ENCODE assay signal across 8 cellular contexts in the genomic region with DNA sequence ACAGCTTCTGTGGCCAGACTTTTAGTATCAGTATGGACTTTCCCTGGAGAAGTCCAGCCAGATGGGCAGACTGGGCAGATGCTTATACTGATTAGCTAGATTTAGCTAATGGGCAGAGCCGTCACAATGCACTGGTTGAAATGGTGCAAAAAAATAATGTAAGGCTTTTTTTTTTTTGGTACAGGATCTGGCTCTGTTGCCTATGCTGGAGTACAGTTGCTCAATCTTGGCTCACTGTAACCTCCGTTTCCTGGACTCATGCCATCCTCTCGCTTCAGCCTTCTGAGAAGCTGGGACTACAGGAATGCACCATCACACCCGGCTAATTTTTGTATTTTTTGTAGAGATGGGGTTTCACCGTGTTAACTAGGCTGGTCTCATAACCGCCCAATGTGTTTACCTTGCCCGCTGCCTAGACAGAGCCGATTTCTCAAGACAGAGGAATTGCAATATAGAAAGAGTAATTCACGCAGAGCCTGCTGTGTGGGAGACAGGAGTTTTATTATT. TPM values are rescaled to one million over a fixed set of nuclear protein-coding genes. Genes with fewer than 3 reads are reported as not detected.
DNase-seq lines count a peak whose midpoint lies in the region; ATAC-seq, FAIRE-seq and TF ChIP-seq lines count a peak whose summit lies in the region.

No MANE protein-coding gene starts in this region.

- H3K9ac ChIP-seq in endothelial cell of umbilical vein (replicated peaks; ENCODE audit: extremely low read depth, insufficient read depth, low read length): no peak overlapping the region

- FAIRE-seq in endothelial cell of umbilical vein (lab: Jason Lieb, UNC): no peak

- intact Hi-C loops in endothelial cell of umbilical vein (cut with micrococcal nuclease): no loop called here

- H3K27ac Mint-ChIP-seq in nephron: peak overlapping the region; percentile 89 to 94 (median 90)

- no peaks in the 10 kb centered on the region for H3K27me3 Mint-ChIP-seq in nephron (ENCODE audit: low read depth)

- H2AFZ ChIP-seq in endothelial cell of umbilical vein (ENCODE audit: low read depth, low read length): no peak overlapping the region

- no peaks in the 10 kb centered on the region for H3K9me3 ChIP-seq in endothelial cell of umbilical vein (replicated peaks; ENCODE audit: control insufficient read depth, insufficient read depth, low read length)

- no peaks in the 10 kb centered on the region for H4K20me1 ChIP-seq in endothelial cell of umbilical vein (replicated peaks; ENCODE audit: control insufficient read depth, extremely low read depth, insufficient read depth, low read length)

- H3K27ac ChIP-seq in endothelial cell of umbilical vein (ENCODE audit: insufficient read depth, low read depth, low read length): no peak overlapping the region

- no peak overlapping the region for H3K4me2 ChIP-seq in endothelial cell of umbilical vein (ENCODE audit: insufficient read depth, low read length)

- H3K9me3 Mint-ChIP-seq in nephron: no peaks in the 10 kb centered on the region

- H3K4me1 ChIP-seq in endothelial cell of umbilical vein (ENCODE audit: control insufficient read depth, extremely low read depth, insufficient read depth, low read length): no peaks in the 10 kb centered on the region

- dilution Hi-C loops in endothelial cell of umbilical vein (cut with MboI; ENCODE audit: extremely low pct_ligation_motif_present, low sequenced_read_pairs): no loop called here

- peaks cover 2 to 5% of the 10 kb centered on the region in 2 experiments for H3K27me3 ChIP-seq in endothelial cell of umbilical vein (ENCODE audit: control insufficient read depth in 2 of 2, insufficient read depth in 2 of 2, low read length in 2 of 2)

- no peak for TF ChIP-seq CTCF in endothelial cell of umbilical vein (IDR thresholded peaks at IDR 0.05; ENCODE audit: extremely low read depth in 1 of 2, insufficient read depth in 1 of 2, low read depth in 1 of 2, low read length in 2 of 2)
- no peak for TF ChIP-seq CTCF in nephron (IDR thresholded peaks at IDR 0.05; ENCODE audit: unreplicated experiment in 3 of 3)

- no TSS peak for BruUV-seq in endothelial cell of umbilical vein (replicated peaks; lab: Mats Ljungman, UMichigan)

- ATAC-seq in HG02981 (IDR thresholded peaks at IDR 0.05; ENCODE audit: unreplicated experiment) (no peak), HG03135 (IDR thresholded peaks at IDR 0.05; ENCODE audit: unreplicated experiment) (no peak)

- no peaks in the 10 kb centered on the region for H3K9me1 ChIP-seq in endothelial cell of umbilical vein (replicated peaks; ENCODE audit: control insufficient read depth, extremely low read depth, insufficient read depth, low read length)

- TF ChIP-seq POLR2A in endothelial cell of umbilical vein (IDR thresholded peaks at IDR 0.05; ENCODE audit: low read depth, low read length): no peak

- H3K36me3 Mint-ChIP-seq in nephron (ENCODE audit: low read depth): no peaks in the 10 kb centered on the region

- H3K36me3 ChIP-seq in endothelial cell of umbilical vein (ENCODE audit: control insufficient read depth in 2 of 2, extremely low read depth in 1 of 2, insufficient read depth in 2 of 2, low read length in 2 of 2): no peaks in the 10 kb centered on the region

- DNase-seq in Ammon's horn (ENCODE audit: low spot score) (peak; percentile 64), NCI-H446 (lab: John Stamatoyannopoulos, UW) (peak; percentile 21 to 72), endothelial cell of umbilical vein (ENCODE audit: low read depth, low spot score) (peak; percentile 32), NCI-H1436 treated with DMSO at 0.1 percent for 48 hours (lab: John Stamatoyannopoulos, UW) (no peak), NCI-H1048 (lab: John Stamatoyannopoulos, UW) (no peak)

- no peak overlapping the region for H3K4me3 ChIP-seq in endothelial cell of umbilical vein (replicated peaks in 1 of 3; ENCODE audit: insufficient read depth in 1 of 3, low read depth in 1 of 3, low read length in 3 of 3)

- POLR2A ChIA-PET in endothelial cell of umbilical vein (lab: Charles Lee): no interaction called here

- CTCF ChIA-PET in endothelial cell of umbilical vein (lab: Charles Lee): interaction anchor here (1.1 kb wide), 1 partner anchor 30 kb away, joined by 3 read pairs; no protein-coding TSS in a partner anchor

- peak overlapping the region in 2 of 3 experiments; percentile 8 to 46 for H3K4me3 Mint-ChIP-seq in nephron

- no peaks in the 10 kb centered on the region for H3K79me2 ChIP-seq in endothelial cell of umbilical vein (ENCODE audit: control insufficient read depth, insufficient read depth, low read length)

- peaks cover 27% of the 10 kb centered on the region for H3K4me1 Mint-ChIP-seq in nephron

TF ChIP-seq in endothelial cell of umbilical vein, 7 proteins besides CTCF, POLR2A, EP300 and RAD21:
- TF ChIP-seq FOS (IDR thresholded peaks at IDR 0.05; ENCODE audit: borderline replicate concordance, insufficient read depth, low read length) (no peak), POLR2AphosphoS5 (IDR thresholded peaks at IDR 0.05; ENCODE audit: insufficient read depth, low read depth, low read length) (no peak), MYC (IDR thresholded peaks at IDR 0.05; ENCODE audit: low read depth, low read length) (no peak), EZH2 (IDR thresholded peaks at IDR 0.05; ENCODE audit: borderline replicate concordance, low read depth, low read length, severe bottlenecking) (no peak), JUN (IDR thresholded peaks at IDR 0.05; ENCODE audit: borderline replicate concordance, insufficient read depth, insufficient read length, low read depth) (no peak), GATA2 (IDR thresholded peaks at IDR 0.05; ENCODE audit: insufficient read depth, insufficient read length, low read depth, low read length) (no peak)
- TF ChIP-seq, protein P1, sequence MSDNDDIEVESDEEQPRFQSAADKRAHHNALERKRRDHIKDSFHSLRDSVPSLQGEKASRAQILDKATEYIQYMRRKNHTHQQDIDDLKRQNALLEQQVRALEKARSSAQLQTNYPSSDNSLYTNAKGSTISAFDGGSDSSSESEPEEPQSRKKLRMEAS (IDR thresholded peaks at IDR 0.05; ENCODE audit: insufficient read depth, insufficient read length): no peak
TF ChIP-seq in endothelial cell of umbilical vein: peak in this region for 0.

RNA-seq across cellular contexts. Expression of a gene that starts 16.4 kb away (rescaled TPM):
- 63.4 and 65.9 TPM in 2 replicates for total RNA-seq in endothelial cell of umbilical vein
- polyA plus RNA-seq in endothelial cell of umbilical vein: 38.5 and 39.3 TPM in 2 replicates
- polyA plus RNA-seq in endothelial cell of umbilical vein (2011; cell fraction: cytosol; rRNA removed): 46.2 and 46.6 TPM in 2 replicates
- 63.0 and 83.1 TPM in 2 replicates for polyA plus RNA-seq in endothelial cell of umbilical vein (2011; cell fraction: nucleus; rRNA removed)
- polyA plus RNA-seq in endothelial cell of umbilical vein (2012): 15.2 and 30.1 TPM in 2 replicates
- polyA minus RNA-seq in endothelial cell of umbilical vein: 40.6 and 41.9 TPM in 2 replicates
- 33.3 TPM for polyA minus RNA-seq in endothelial cell of umbilical vein (2011; cell fraction: cytosol; rRNA and poly(A)+ RNA removed)
- 36.4 and 42.0 TPM in 2 replicates for polyA minus RNA-seq in endothelial cell of umbilical vein (2011; cell fraction: nucleus; rRNA and poly(A)+ RNA removed)

RNA-seq across cellular contexts. Expression of a gene that starts 35.6 kb away (rescaled TPM):
- 28.8 and 32.5 TPM in 2 replicates for total RNA-seq in endothelial cell of umbilical vein
- 53.1 and 62.6 TPM in 2 replicates for polyA plus RNA-seq in endothelial cell of umbilical vein
- 23.9 and 25.2 TPM in 2 replicates for polyA plus RNA-seq in endothelial cell of umbilical vein (2011; cell fraction: cytosol; rRNA removed)
- polyA plus RNA-seq in endothelial cell of umbilical vein (2011; cell fraction: nucleus; rRNA removed): 186 and 227 TPM in 2 replicates
- 22.8 and 26.1 TPM in 2 replicates for polyA plus RNA-seq in endothelial cell of umbilical vein (2012)
- 22.3 and 26.8 TPM in 2 replicates for polyA minus RNA-seq in endothelial cell of umbilical vein
- polyA minus RNA-seq in endothelial cell of umbilical vein (2011; cell fraction: cytosol; rRNA and poly(A)+ RNA removed): 8.6 TPM
- polyA minus RNA-seq in endothelial cell of umbilical vein (2011; cell fraction: nucleus; rRNA and poly(A)+ RNA removed): 16.2 and 19.6 TPM in 2 replicates

RNA-seq across cellular contexts. Expression of a gene that starts 42.7 kb away (rescaled TPM):
- 133 TPM in 2 replicates for total RNA-seq in endothelial cell of umbilical vein
- 202 and 241 TPM in 2 replicates for polyA plus RNA-seq in endothelial cell of umbilical vein
- polyA plus RNA-seq in endothelial cell of umbilical vein (2011; cell fraction: cytosol; rRNA removed): 189 and 191 TPM in 2 replicates
- polyA plus RNA-seq in endothelial cell of umbilical vein (2011; cell fraction: nucleus; rRNA removed): 92.8 and 109 TPM in 2 replicates
- polyA plus RNA-seq in endothelial cell of umbilical vein (2012): 123 and 151 TPM in 2 replicates
- 90.1 and 102 TPM in 2 replicates for polyA minus RNA-seq in endothelial cell of umbilical vein
- 143 TPM for polyA minus RNA-seq in endothelial cell of umbilical vein (2011; cell fraction: cytosol; rRNA and poly(A)+ RNA removed)
- polyA minus RNA-seq in endothelial cell of umbilical vein (2011; cell fraction: nucleus; rRNA and poly(A)+ RNA removed): 21.5 and 24.2 TPM in 2 replicates

RNA-seq across cellular contexts. Expression of a gene that starts 44.7 kb away (rescaled TPM):
- 14.3 and 15.1 TPM in 2 replicates for total RNA-seq in endothelial cell of umbilical vein
- 7.3 and 7.9 TPM in 2 replicates for polyA plus RNA-seq in endothelial cell of umbilical vein
- 3.2 and 3.9 TPM in 2 replicates for polyA plus RNA-seq in endothelial cell of umbilical vein (2011; cell fraction: cytosol; rRNA removed)
- polyA plus RNA-seq in endothelial cell of umbilical vein (2011; cell fraction: nucleus; rRNA removed): 36.2 and 44.4 TPM in 2 replicates
- polyA plus RNA-seq in endothelial cell of umbilical vein (2012): 6.4 and 10.8 TPM in 2 replicates
- 6.2 and 9.3 TPM in 2 replicates for polyA minus RNA-seq in endothelial cell of umbilical vein
- polyA minus RNA-seq in endothelial cell of umbilical vein (2011; cell fraction: cytosol; rRNA and poly(A)+ RNA removed): 0.31 TPM
- polyA minus RNA-seq in endothelial cell of umbilical vein (2011; cell fraction: nucleus; rRNA and poly(A)+ RNA removed): 11.4 and 14.9 TPM in 2 replicates

RNA-seq across cellular contexts. Expression of a gene that starts 52.4 kb away (rescaled TPM):
- total RNA-seq in endothelial cell of umbilical vein: 52.0 and 54.4 TPM in 2 replicates
- polyA plus RNA-seq in endothelial cell of umbilical vein: 19.2 and 20.5 TPM in 2 replicates
- 30.1 and 33.0 TPM in 2 replicates for polyA plus RNA-seq in endothelial cell of umbilical vein (2011; cell fraction: cytosol; rRNA removed)
- 40.9 and 50.0 TPM in 2 replicates for polyA plus RNA-seq in endothelial cell of umbilical vein (2011; cell fraction: nucleus; rRNA removed)
- polyA plus RNA-seq in endothelial cell of umbilical vein (2012): 52.0 and 58.9 TPM in 2 replicates
- 17.5 and 28.2 TPM in 2 replicates for polyA minus RNA-seq in endothelial cell of umbilical vein
- 7.6 TPM for polyA minus RNA-seq in endothelial cell of umbilical vein (2011; cell fraction: cytosol; rRNA and poly(A)+ RNA removed)
- polyA minus RNA-seq in endothelial cell of umbilical vein (2011; cell fraction: nucleus; rRNA and poly(A)+ RNA removed): 11.7 and 14.9 TPM in 2 replicates

Comparison
In these comparisons a context has a peak if more than half of its experiments do, and no peak if none do; other contexts are left out.
1. DNase-seq: peak in Ammon's horn (single experiment), NCI-H446 (2 of 2) and endothelial cell of umbilical vein (single experiment); none in NCI-H1436 treated with DMSO at 0.1 percent for 48 hours (single experiment) and NCI-H1048 (single experiment).